In genomic region chr2:70919672-70920366, GRCh38 we compare ENCODE assay signal across 8 cellular contexts. TPM values are rescaled to one million over a fixed set of nuclear protein-coding genes. Genes with fewer than 3 reads are reported as not detected.
DNase-seq lines count a peak whose midpoint lies in the region; ATAC-seq, FAIRE-seq and TF ChIP-seq lines count a peak whose summit lies in the region.

No MANE protein-coding gene starts in this region.

- TF ChIP-seq CTCF in H1 (IDR thresholded peaks at IDR 0.05; ENCODE audit: control extremely low read depth in 1 of 3, insufficient read depth in 1 of 3, low read depth in 1 of 3, low read length in 3 of 3) = peak; percentile 91 to 98 (median 96)

- peak; percentile 68 for ATAC-seq in HG02798 (IDR thresholded peaks at IDR 0.05; ENCODE audit: poor library complexity, unreplicated experiment)
- ATAC-seq in HG02973 (IDR thresholded peaks at IDR 0.05; ENCODE audit: unreplicated experiment) = no peak

- peaks cover 2 to 3% of the 10 kb centered on the region in 2 experiments for H4K20me1 ChIP-seq in H1 (replicated peaks in 1 of 2; ENCODE audit: control insufficient read depth in 1 of 2, insufficient read depth in 2 of 2, low read length in 2 of 2)

- H3K9ac ChIP-seq in H1 (replicated peaks in 1 of 4; ENCODE audit: extremely low read depth in 1 of 4, low read depth in 3 of 4, low read length in 3 of 4) = no peak overlapping the region

- H3K9me3 ChIP-seq in H1 (ENCODE audit: insufficient read depth in 2 of 2, low read depth in 1 of 2, low read length in 1 of 2) = no peaks in the 10 kb centered on the region

- no peak overlapping the region for H3K27ac ChIP-seq in H1 (ENCODE audit: low read depth, low read length)

- 32% methylated on average over 16 of the region's 16 CpGs; no CpG with 5 or more reads in 1 of the 2 experiments for WGBS in H1 (ENCODE audit: extremely low coverage in 1 of 2, insufficient coverage in 1 of 2, insufficient read length in 1 of 2, insufficient replicate concordance in 2 of 2, low coverage in 1 of 2, low lambda C conversion rate in 2 of 2, missing lambda C conversion rate in 1 of 2), 2 experiments

- peak; percentile 89 for DNase-seq in DMS53 (lab: John Stamatoyannopoulos, UW)
- peak; percentile 67 for DNase-seq in NOMO-1 treated with DMSO at 0.1 percent for 48 hours (lab: John Stamatoyannopoulos, UW; ENCODE audit: unreplicated experiment)
- peak; percentile 93 for DNase-seq in activated CD8-positive, alpha-beta memory T cell treated with anti-CD3 and anti-CD28 coated beads for 24 hours
- peak; percentile 79 to 99 for DNase-seq in H1 (ENCODE audit: low read depth in 1 of 2, low spot score in 2 of 2)
- DNase-seq in midbrain (lab: John Stamatoyannopoulos, UW) = peak; percentile 78
- peak; percentile 67 for DNase-seq in stimulated activated CD8-positive, alpha-beta memory T cell treated with anti-CD3 and anti-CD28 coated beads, Interleukin-4, amount 100 ng/mL, for 24 hours (ENCODE audit: low read depth)

- no peak overlapping the region for H2BK5ac ChIP-seq in H1 (ENCODE audit: low read depth, low read length)

- peaks cover 0 to 8% (median 3%) of the 10 kb centered on the region in 4 experiments; a peak in 4 of 7 replicates for H3K4me1 ChIP-seq in H1 (replicated peaks in 1 of 4; ENCODE audit: control insufficient read depth in 3 of 4, insufficient read depth in 4 of 4, low read length in 3 of 4)

- no peaks in the 10 kb centered on the region for H3K36me3 ChIP-seq in H1 (ENCODE audit: control insufficient read depth in 2 of 4, insufficient read depth in 4 of 4, low read length in 3 of 4)

- no peak overlapping the region for H3K23ac ChIP-seq in H1 (ENCODE audit: insufficient read length)

- no peak overlapping the region for H2BK12ac ChIP-seq in H1 (ENCODE audit: low read depth, low read length)

- no peak overlapping the region for H3K56ac ChIP-seq in H1 (replicated peaks; ENCODE audit: insufficient read length, low read depth, low read length)

- H3K79me1 ChIP-seq in H1 (ENCODE audit: low read depth, low read length) = no peaks in the 10 kb centered on the region

- no peak overlapping the region for H3K4ac ChIP-seq in H1 (replicated peaks; ENCODE audit: insufficient read length, low read depth, low read length)

- no peaks in the 10 kb centered on the region for H3K79me2 ChIP-seq in H1 (ENCODE audit: control insufficient read depth in 1 of 2, insufficient read depth in 2 of 2, low read length in 2 of 2)

- no peak overlapping the region for H3K4me3 ChIP-seq in H1 (ENCODE audit: extremely low read depth in 1 of 4, insufficient read depth in 2 of 4, low read depth in 3 of 4, low read length in 4 of 4)

- CTCF ChIA-PET in H1 (lab: Charles Lee; ENCODE audit: partially characterized antibody) = interaction anchor here (0.7 to 21.4 kb wide), 25 partner anchors 8 to 264 kb away, joined by 3 to 448 read pairs (median 5); partner anchors contain the start of genes ATP6V1B1 and FIGLA

- no peaks in the 10 kb centered on the region for H3K23me2 ChIP-seq in H1 (ENCODE audit: low read depth, low read length)

- H3K4me2 ChIP-seq in H1 (ENCODE audit: insufficient read depth in 1 of 2, low read depth in 2 of 2, low read length in 2 of 2) = no peak overlapping the region

- peak; percentile 77 to 82 for TF ChIP-seq RAD21 in H1 (IDR thresholded peaks at IDR 0.05 in 1 of 2, conservative IDR thresholded peaks at IDR 0.05 in 1 of 2; ENCODE audit: low read depth in 2 of 2, low read length in 2 of 2)

- TF ChIP-seq POLR2A in H1 (IDR thresholded peaks at IDR 0.05; ENCODE audit: control extremely low read depth in 1 of 2, low read depth in 2 of 2, low read length in 2 of 2) = no peak

- POLR2A ChIA-PET in H1 (lab: Charles Lee; ENCODE audit: partially characterized antibody) = interaction anchor here (0.6 to 0.7 kb wide), 2 partner anchors 19 to 40 kb away, joined by 3 read pairs; no protein-coding TSS in a partner anchor

- H4K91ac ChIP-seq in H1 (replicated peaks; ENCODE audit: insufficient read length, low read length) = no peak overlapping the region

- no peak overlapping the region for H2BK15ac ChIP-seq in H1 (ENCODE audit: low read length)

- H4K5ac ChIP-seq in H1 (ENCODE audit: insufficient read length, low read depth, low read length) = no peak overlapping the region

- H2AFZ ChIP-seq in H1 (ENCODE audit: low read length) = no peak overlapping the region

- no peak overlapping the region for H3K14ac ChIP-seq in H1 (ENCODE audit: insufficient read length)

- no peak for TF ChIP-seq EP300 in H1 (IDR thresholded peaks at IDR 0.05; ENCODE audit: borderline replicate concordance in 1 of 2, low read depth in 2 of 2, low read length in 2 of 2)

- H4K8ac ChIP-seq in H1 (ENCODE audit: extremely low read depth, insufficient read depth, low read length) = no peak overlapping the region

- H3K27me3 ChIP-seq in H1 (replicated peaks in 1 of 4; ENCODE audit: control insufficient read depth in 3 of 4, extremely low read depth in 1 of 4, insufficient read depth in 3 of 4, low read length in 3 of 4) = peaks cover 0 to 4% (median 0%) of the 10 kb centered on the region in 4 experiments; a peak in 1 of 7 replicates

- H2AK5ac ChIP-seq in H1 (ENCODE audit: low read depth, low read length) = no peak overlapping the region

- no peak overlapping the region for H3K18ac ChIP-seq in H1 (ENCODE audit: extremely low read depth, low read length)

- H2BK20ac ChIP-seq in H1 (ENCODE audit: low read length) = no peak overlapping the region

- peak; percentile 92 for FAIRE-seq in H1 (lab: Jason Lieb, UNC)

- H2BK120ac ChIP-seq in H1 (replicated peaks; ENCODE audit: low read depth, low read length) = no peak overlapping the region

TF ChIP-seq in H1, 55 proteins besides CTCF, POLR2A, EP300 and RAD21:
- TF ChIP-seq RXRA (IDR thresholded peaks at IDR 0.05; ENCODE audit: insufficient read depth, low read depth, low read length) (no peak), KDM4A (IDR thresholded peaks at IDR 0.05; ENCODE audit: low read depth, low read length, severe bottlenecking) (no peak), TEAD4 (IDR thresholded peaks at IDR 0.05; ENCODE audit: low read depth, low read length) (peak; percentile 99), CREB1 (IDR thresholded peaks at IDR 0.05) (peak; percentile 59), NANOG (IDR thresholded peaks at IDR 0.05; ENCODE audit: insufficient read depth, low read depth, low read length, poor library complexity, severe bottlenecking) (peak; percentile 14), SIN3A (conservative IDR thresholded peaks at IDR 0.05 in 1 of 2, IDR thresholded peaks at IDR 0.05 in 1 of 2; ENCODE audit: low read depth in 1 of 2, low read length in 2 of 2) (0 out of 4 replicates have a peak, but pooled peaks of 1 of the 2 experiments have one; percentile 62), MAFK (IDR thresholded peaks at IDR 0.05; ENCODE audit: low read depth, low read length) (peak; percentile 27; the same call in 1 of the 2 replicates)
- TF ChIP-seq, protein P1, sequence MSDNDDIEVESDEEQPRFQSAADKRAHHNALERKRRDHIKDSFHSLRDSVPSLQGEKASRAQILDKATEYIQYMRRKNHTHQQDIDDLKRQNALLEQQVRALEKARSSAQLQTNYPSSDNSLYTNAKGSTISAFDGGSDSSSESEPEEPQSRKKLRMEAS (IDR thresholded peaks at IDR 0.05) = peak; percentile 68
TF ChIP-seq in H1: peak in this region for 6.

RNA-seq across cellular contexts. Expression of gene ATP6V1B1, which starts 15.9 kb away (rescaled TPM):
- total RNA-seq in H1 (2021; fragmentation: NEBNext Ultra II Directional; extraction: Animal tissue kit (Norgen Biotek cat#: 25700)) = not detected in 2 replicates
- 0.17 TPM in 1 of 2 replicates, not detected in the other for polyA plus RNA-seq in H1 (2011; rRNA removed)
- polyA plus RNA-seq in H1 (2011; cell fraction: cytosol; rRNA removed) = not detected
- polyA plus RNA-seq in H1 (2011; cell fraction: nucleus; rRNA removed) = 0.31 TPM
- 0.18 to 0.19 TPM in 2 of 4 replicates, not detected in the others for polyA plus RNA-seq in H1 (2012, experiment 1 of 2)
- polyA plus RNA-seq in H1 (2012, experiment 2 of 2) = not detected
- polyA plus RNA-seq in H1 (2013, experiment 1 of 2) = 0.04 TPM
- not detected for polyA plus RNA-seq in H1 (2013, experiment 2 of 2)
- not detected in 2 replicates for polyA minus RNA-seq in H1 (2011; rRNA and poly(A)+ RNA removed)
- polyA minus RNA-seq in H1 (2011; cell fraction: cytosol; rRNA and poly(A)+ RNA removed) = not detected
- not detected for polyA minus RNA-seq in H1 (2011; cell fraction: nucleus; rRNA and poly(A)+ RNA removed)

RNA-seq across cellular contexts. Expression of gene VAX2, which starts 19.4 kb away (rescaled TPM):
- not detected in 2 replicates for total RNA-seq in H1 (2021; fragmentation: NEBNext Ultra II Directional; extraction: Animal tissue kit (Norgen Biotek cat#: 25700))
- polyA plus RNA-seq in H1 (2011; rRNA removed) = not detected in 2 replicates
- polyA plus RNA-seq in H1 (2011; cell fraction: cytosol; rRNA removed) = 0.04 TPM
- 0.14 TPM for polyA plus RNA-seq in H1 (2011; cell fraction: nucleus; rRNA removed)
- not detected in 4 replicates for polyA plus RNA-seq in H1 (2012, experiment 1 of 2)
- polyA plus RNA-seq in H1 (2012, experiment 2 of 2) = not detected
- not detected for polyA plus RNA-seq in H1 (2013, experiment 1 of 2)
- not detected for polyA plus RNA-seq in H1 (2013, experiment 2 of 2)
- polyA minus RNA-seq in H1 (2011; rRNA and poly(A)+ RNA removed) = not detected in 2 replicates
- polyA minus RNA-seq in H1 (2011; cell fraction: cytosol; rRNA and poly(A)+ RNA removed) = not detected
- not detected for polyA minus RNA-seq in H1 (2011; cell fraction: nucleus; rRNA and poly(A)+ RNA removed)

RNA-seq across cellular contexts. Expression of gene ANKRD53, which starts 58.6 kb away (rescaled TPM):
- total RNA-seq in H1 (2021; fragmentation: NEBNext Ultra II Directional; extraction: Animal tissue kit (Norgen Biotek cat#: 25700)) = 0.39 and 0.55 TPM in 2 replicates
- 0.53 and 0.70 TPM in 2 replicates for polyA plus RNA-seq in H1 (2011; rRNA removed)
- polyA plus RNA-seq in H1 (2011; cell fraction: cytosol; rRNA removed) = 0.27 TPM
- polyA plus RNA-seq in H1 (2011; cell fraction: nucleus; rRNA removed) = 0.64 TPM
- 0.49 to 0.90 TPM (median 0.61 TPM) in 4 replicates for polyA plus RNA-seq in H1 (2012, experiment 1 of 2)
- polyA plus RNA-seq in H1 (2012, experiment 2 of 2) = 0.39 TPM
- polyA plus RNA-seq in H1 (2013, experiment 1 of 2) = 0.77 TPM
- 0.75 TPM for polyA plus RNA-seq in H1 (2013, experiment 2 of 2)
- polyA minus RNA-seq in H1 (2011; rRNA and poly(A)+ RNA removed) = 0.47 and 0.61 TPM in 2 replicates
- polyA minus RNA-seq in H1 (2011; cell fraction: cytosol; rRNA and poly(A)+ RNA removed) = not detected
- 2.1 TPM for polyA minus RNA-seq in H1 (2011; cell fraction: nucleus; rRNA and poly(A)+ RNA removed)
